In genomic region chr5:157165668-157166067, GRCh38 we compare ENCODE assay signal across 18 cellular contexts. TPM values are rescaled to one million over a fixed set of nuclear protein-coding genes. Genes with fewer than 3 reads are reported as not detected.
"Had no signal": no experiment of that assay in that cellular context is flagged by ENCODE, and none has a peak within 500 bp of the region (broad histone marks: within the 10 kb centered on the region; RNA-seq: fewer than 3 reads in every experiment).

No MANE protein-coding gene starts in this region.

- H3K27ac ChIP-seq: foreskin keratinocyte, stomach, testis, upper lobe of left lung had no signal

- H3K4me3 ChIP-seq: stomach, testis, upper lobe of left lung had no signal

- H3K27me3 ChIP-seq: foreskin keratinocyte, testis, upper lobe of left lung had no signal

- H3K4me1 ChIP-seq: foreskin keratinocyte, stomach, testis, upper lobe of left lung had no signal

- H3K36me3 ChIP-seq: stomach, upper lobe of left lung had no signal

- H3K27ac Mint-ChIP-seq: activated naive CD8-positive, alpha-beta T cell treated with anti-CD3 and anti-CD28 coated beads, Interleukin-2, amount 10 ng/mL, durations not matched to agents 7 days and 5 days had no signal

- H3K4me3 Mint-ChIP-seq: activated naive CD8-positive, alpha-beta T cell treated with anti-CD3 and anti-CD28 coated beads, Interleukin-2, amount 10 ng/mL, durations not matched to agents 7 days and 5 days; activated T-helper 1 cell treated with anti-CD3 and anti-CD28 coated beads, Interleukin-12 subunit alpha, Interleukin-12 subunit beta, Interleukin-2, Interleukin-4 antibody, amounts not matched to agents 30 ng/mL and 10 ng/mL and 1 ng/mL, durations not matched to agents 14 hours and 24 hours and 36 hours; natural killer cell treated with Interleukin-12 subunit alpha and Interleukin-12 subunit beta and Interleukin-15 and Interleukin-18, amount 100 ng/mL, for 72 hours had no signal

- DNase-seq: activated naive CD8-positive, alpha-beta T cell treated with anti-CD3 and anti-CD28 coated beads, Interleukin-2, amount 10 ng/mL, durations not matched to agents 7 days and 5 days; anterior cingulate cortex; cortex of kidney; effector CD4-positive, alpha-beta T cell; foreskin keratinocyte; mesendoderm; posterior cingulate gyrus; retina; RPMI8226; stimulated activated CD4-positive, alpha-beta T cell treated with anti-CD3 and anti-CD28 coated beads, Interleukin-4, amount 100 ng/mL, for 4 hours; stomach; T-helper 9 cell; testis; upper lobe of left lung had no signal

- H3K27me3 Mint-ChIP-seq: activated naive CD8-positive, alpha-beta T cell treated with anti-CD3 and anti-CD28 coated beads, Interleukin-2, amount 10 ng/mL, durations not matched to agents 7 days and 5 days had no signal

- H3K9me3 ChIP-seq: testis, upper lobe of left lung had no signal

- ATAC-seq: foreskin keratinocyte; natural killer cell treated with Interleukin-12 subunit alpha and Interleukin-12 subunit beta and Interleukin-15 and Interleukin-18, amount 100 ng/mL, for 72 hours had no signal

- H3K36me3 Mint-ChIP-seq: natural killer cell treated with Interleukin-12 subunit alpha and Interleukin-12 subunit beta and Interleukin-15 and Interleukin-18, amount 100 ng/mL, for 72 hours had no signal

RNA-seq across cellular contexts. Expression of gene GARIN3, which starts 0.4 kb away (rescaled TPM):
- total RNA-seq: activated naive CD8-positive, alpha-beta T cell treated with anti-CD3 and anti-CD28 coated beads, Interleukin-2, amount 10 ng/mL, durations not matched to agents 7 days and 5 days; endothelial cell of umbilical vein; foreskin keratinocyte; liver; natural killer cell treated with Interleukin-12 subunit alpha and Interleukin-12 subunit beta and Interleukin-15 and Interleukin-18, amount 100 ng/mL, for 72 hours; stomach; upper lobe of left lung had no signal

RNA-seq across cellular contexts. Expression of gene ITK, which starts 15.0 kb away (rescaled TPM):
- total RNA-seq: endothelial cell of umbilical vein, foreskin keratinocyte had no signal

RNA-seq across cellular contexts. Expression of gene HAVCR2, which starts 56.8 kb away (rescaled TPM):
- total RNA-seq: endothelial cell of umbilical vein, foreskin keratinocyte had no signal
